ENCODE assay signal across 1 cellular context in the genomic region with DNA sequence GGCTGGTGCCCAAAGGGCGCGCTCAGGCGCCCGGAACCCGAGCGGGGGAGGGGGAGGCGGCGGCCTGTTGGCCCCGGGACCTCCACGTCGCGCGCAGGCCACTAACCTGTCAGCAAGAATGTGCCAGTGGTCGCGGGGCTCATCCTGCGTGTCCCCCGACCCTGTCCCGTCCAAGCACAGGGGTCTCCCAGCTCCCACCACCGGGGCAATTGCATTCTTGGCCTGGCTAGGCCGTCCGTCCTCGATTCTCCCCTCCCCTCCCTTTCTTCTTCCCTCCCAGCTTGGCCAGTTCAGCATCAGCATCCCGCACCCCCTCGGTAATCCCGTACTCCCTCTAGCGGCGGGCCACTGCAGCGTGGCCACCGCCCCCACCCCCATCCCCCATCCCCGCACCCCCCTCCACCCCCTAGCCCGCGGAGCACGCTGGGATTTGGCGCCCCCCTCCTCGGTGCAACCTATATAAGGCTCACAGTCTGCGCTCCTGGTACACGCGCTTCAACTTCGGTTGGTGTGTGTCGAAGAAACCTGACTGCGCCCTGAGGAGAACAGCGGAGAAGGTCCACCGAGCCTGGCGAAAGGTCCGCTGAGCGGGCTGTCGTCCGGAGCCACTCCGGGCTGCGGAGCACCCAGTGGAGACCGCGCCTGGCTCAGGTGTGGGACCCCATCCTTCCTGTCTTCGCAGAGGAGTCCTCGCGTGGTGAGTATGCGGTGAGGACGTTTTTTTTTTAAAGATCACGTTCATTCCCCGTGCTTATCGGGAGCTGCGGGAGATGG.
TF ChIP-seq lines count a peak whose summit lies in the region.

A gene with protein sequence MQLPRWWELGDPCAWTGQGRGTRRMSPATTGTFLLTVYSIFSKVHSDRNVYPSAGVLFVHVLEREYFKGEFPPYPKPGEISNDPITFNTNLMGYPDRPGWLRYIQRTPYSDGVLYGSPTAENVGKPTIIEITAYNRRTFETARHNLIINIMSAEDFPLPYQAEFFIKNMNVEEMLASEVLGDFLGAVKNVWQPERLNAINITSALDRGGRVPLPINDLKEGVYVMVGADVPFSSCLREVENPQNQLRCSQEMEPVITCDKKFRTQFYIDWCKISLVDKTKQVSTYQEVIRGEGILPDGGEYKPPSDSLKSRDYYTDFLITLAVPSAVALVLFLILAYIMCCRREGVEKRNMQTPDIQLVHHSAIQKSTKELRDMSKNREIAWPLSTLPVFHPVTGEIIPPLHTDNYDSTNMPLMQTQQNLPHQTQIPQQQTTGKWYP (minus strand): TSS at position 250 of the 774 bp plus-strand sequence. CDS start 35 bp downstream, at position 215.

TF ChIP-seq in HepG2, 621 proteins besides CTCF, POLR2A, EP300 and RAD21 (continued from another document and continues in another):
- TF ChIP-seq, protein P1, sequence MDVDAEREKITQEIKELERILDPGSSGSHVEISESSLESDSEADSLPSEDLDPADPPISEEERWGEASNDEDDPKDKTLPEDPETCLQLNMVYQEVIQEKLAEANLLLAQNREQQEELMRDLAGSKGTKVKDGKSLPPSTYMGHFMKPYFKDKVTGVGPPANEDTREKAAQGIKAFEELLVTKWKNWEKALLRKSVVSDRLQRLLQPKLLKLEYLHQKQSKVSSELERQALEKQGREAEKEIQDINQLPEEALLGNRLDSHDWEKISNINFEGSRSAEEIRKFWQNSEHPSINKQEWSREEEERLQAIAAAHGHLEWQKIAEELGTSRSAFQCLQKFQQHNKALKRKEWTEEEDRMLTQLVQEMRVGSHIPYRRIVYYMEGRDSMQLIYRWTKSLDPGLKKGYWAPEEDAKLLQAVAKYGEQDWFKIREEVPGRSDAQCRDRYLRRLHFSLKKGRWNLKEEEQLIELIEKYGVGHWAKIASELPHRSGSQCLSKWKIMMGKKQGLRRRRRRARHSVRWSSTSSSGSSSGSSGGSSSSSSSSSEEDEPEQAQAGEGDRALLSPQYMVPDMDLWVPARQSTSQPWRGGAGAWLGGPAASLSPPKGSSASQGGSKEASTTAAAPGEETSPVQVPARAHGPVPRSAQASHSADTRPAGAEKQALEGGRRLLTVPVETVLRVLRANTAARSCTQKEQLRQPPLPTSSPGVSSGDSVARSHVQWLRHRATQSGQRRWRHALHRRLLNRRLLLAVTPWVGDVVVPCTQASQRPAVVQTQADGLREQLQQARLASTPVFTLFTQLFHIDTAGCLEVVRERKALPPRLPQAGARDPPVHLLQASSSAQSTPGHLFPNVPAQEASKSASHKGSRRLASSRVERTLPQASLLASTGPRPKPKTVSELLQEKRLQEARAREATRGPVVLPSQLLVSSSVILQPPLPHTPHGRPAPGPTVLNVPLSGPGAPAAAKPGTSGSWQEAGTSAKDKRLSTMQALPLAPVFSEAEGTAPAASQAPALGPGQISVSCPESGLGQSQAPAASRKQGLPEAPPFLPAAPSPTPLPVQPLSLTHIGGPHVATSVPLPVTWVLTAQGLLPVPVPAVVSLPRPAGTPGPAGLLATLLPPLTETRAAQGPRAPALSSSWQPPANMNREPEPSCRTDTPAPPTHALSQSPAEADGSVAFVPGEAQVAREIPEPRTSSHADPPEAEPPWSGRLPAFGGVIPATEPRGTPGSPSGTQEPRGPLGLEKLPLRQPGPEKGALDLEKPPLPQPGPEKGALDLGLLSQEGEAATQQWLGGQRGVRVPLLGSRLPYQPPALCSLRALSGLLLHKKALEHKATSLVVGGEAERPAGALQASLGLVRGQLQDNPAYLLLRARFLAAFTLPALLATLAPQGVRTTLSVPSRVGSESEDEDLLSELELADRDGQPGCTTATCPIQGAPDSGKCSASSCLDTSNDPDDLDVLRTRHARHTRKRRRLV (CRISPR knock-in tag; IDR thresholded peaks at IDR 0.05), result no peak
- TF ChIP-seq ZNF891 (CRISPR knock-in tag; IDR thresholded peaks at IDR 0.05), result 0 out of 2 replicates have a peak, but pooled peaks have one; percentile 35
- TF ChIP-seq ZNF44 (CRISPR knock-in tag; IDR thresholded peaks at IDR 0.05), result 0 out of 2 replicates have a peak, but pooled peaks have one; percentile 20
- TF ChIP-seq, protein P2, sequence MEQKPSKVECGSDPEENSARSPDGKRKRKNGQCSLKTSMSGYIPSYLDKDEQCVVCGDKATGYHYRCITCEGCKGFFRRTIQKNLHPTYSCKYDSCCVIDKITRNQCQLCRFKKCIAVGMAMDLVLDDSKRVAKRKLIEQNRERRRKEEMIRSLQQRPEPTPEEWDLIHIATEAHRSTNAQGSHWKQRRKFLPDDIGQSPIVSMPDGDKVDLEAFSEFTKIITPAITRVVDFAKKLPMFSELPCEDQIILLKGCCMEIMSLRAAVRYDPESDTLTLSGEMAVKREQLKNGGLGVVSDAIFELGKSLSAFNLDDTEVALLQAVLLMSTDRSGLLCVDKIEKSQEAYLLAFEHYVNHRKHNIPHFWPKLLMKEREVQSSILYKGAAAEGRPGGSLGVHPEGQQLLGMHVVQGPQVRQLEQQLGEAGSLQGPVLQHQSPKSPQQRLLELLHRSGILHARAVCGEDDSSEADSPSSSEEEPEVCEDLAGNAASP (CRISPR knock-in tag; IDR thresholded peaks at IDR 0.05; ENCODE audit: borderline replicate concordance), result no peak
- TF ChIP-seq ONECUT2 (CRISPR knock-in tag; IDR thresholded peaks at IDR 0.05), result no peak
- TF ChIP-seq, protein P3, sequence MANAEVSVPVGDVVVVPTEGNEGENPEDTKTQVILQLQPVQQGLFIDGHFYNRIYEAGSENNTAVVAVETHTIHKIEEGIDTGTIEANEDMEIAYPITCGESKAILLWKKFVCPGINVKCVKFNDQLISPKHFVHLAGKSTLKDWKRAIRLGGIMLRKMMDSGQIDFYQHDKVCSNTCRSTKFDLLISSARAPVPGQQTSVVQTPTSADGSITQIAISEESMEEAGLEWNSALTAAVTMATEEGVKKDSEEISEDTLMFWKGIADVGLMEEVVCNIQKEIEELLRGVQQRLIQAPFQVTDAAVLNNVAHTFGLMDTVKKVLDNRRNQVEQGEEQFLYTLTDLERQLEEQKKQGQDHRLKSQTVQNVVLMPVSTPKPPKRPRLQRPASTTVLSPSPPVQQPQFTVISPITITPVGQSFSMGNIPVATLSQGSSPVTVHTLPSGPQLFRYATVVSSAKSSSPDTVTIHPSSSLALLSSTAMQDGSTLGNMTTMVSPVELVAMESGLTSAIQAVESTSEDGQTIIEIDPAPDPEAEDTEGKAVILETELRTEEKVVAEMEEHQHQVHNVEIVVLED (CRISPR knock-in tag; IDR thresholded peaks at IDR 0.05; ENCODE audit: borderline replicate concordance), result no peak
- TF ChIP-seq MTA3 (CRISPR knock-in tag; IDR thresholded peaks at IDR 0.05), result no peak
- no peak for TF ChIP-seq KLF12 (CRISPR knock-in tag; IDR thresholded peaks at IDR 0.05; ENCODE audit: borderline replicate concordance)
- TF ChIP-seq, protein P4, sequence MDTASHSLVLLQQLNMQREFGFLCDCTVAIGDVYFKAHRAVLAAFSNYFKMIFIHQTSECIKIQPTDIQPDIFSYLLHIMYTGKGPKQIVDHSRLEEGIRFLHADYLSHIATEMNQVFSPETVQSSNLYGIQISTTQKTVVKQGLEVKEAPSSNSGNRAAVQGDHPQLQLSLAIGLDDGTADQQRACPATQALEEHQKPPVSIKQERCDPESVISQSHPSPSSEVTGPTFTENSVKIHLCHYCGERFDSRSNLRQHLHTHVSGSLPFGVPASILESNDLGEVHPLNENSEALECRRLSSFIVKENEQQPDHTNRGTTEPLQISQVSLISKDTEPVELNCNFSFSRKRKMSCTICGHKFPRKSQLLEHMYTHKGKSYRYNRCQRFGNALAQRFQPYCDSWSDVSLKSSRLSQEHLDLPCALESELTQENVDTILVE (CRISPR knock-in tag; IDR thresholded peaks at IDR 0.05), result peak; percentile 46; the same call in 1 of the 2 replicates
- TF ChIP-seq ZNF615 (CRISPR knock-in tag; IDR thresholded peaks at IDR 0.05; ENCODE audit: borderline replicate concordance), result no peak
- TF ChIP-seq ATF4 (CRISPR knock-in tag; IDR thresholded peaks at IDR 0.05), result no peak
- no peak for TF ChIP-seq PRDM4 (CRISPR knock-in tag; IDR thresholded peaks at IDR 0.05; ENCODE audit: borderline replicate concordance)
- TF ChIP-seq, protein P5, sequence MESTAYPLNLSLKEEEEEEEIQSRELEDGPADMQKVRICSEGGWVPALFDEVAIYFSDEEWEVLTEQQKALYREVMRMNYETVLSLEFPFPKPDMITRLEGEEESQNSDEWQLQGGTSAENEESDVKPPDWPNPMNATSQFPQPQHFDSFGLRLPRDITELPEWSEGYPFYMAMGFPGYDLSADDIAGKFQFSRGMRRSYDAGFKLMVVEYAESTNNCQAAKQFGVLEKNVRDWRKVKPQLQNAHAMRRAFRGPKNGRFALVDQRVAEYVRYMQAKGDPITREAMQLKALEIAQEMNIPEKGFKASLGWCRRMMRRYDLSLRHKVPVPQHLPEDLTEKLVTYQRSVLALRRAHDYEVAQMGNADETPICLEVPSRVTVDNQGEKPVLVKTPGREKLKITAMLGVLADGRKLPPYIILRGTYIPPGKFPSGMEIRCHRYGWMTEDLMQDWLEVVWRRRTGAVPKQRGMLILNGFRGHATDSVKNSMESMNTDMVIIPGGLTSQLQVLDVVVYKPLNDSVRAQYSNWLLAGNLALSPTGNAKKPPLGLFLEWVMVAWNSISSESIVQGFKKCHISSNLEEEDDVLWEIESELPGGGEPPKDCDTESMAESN (CRISPR knock-in tag; conservative IDR thresholded peaks at IDR 0.05), result 0 out of 2 replicates have a peak, but pooled peaks have one; percentile 46
- TF ChIP-seq HMGA1 (CRISPR knock-in tag; conservative IDR thresholded peaks at IDR 0.05), result no peak
- TF ChIP-seq SRSF1 (optimal IDR thresholded peaks at IDR 0.05; ENCODE audit: low read depth, low read length), result no peak
- no peak for TF ChIP-seq NAIF1 (CRISPR knock-in tag; IDR thresholded peaks at IDR 0.05; ENCODE audit: borderline replicate concordance)
- no peak for TF ChIP-seq ZNF468 (CRISPR knock-in tag; IDR thresholded peaks at IDR 0.05)
- TF ChIP-seq RFX3 (CRISPR knock-in tag; IDR thresholded peaks at IDR 0.05), result no peak
- TF ChIP-seq ZFP36 (IDR thresholded peaks at IDR 0.05; ENCODE audit: borderline replicate concordance, low read depth, low read length, partially characterized antibody), result no peak
- TF ChIP-seq, protein P6, sequence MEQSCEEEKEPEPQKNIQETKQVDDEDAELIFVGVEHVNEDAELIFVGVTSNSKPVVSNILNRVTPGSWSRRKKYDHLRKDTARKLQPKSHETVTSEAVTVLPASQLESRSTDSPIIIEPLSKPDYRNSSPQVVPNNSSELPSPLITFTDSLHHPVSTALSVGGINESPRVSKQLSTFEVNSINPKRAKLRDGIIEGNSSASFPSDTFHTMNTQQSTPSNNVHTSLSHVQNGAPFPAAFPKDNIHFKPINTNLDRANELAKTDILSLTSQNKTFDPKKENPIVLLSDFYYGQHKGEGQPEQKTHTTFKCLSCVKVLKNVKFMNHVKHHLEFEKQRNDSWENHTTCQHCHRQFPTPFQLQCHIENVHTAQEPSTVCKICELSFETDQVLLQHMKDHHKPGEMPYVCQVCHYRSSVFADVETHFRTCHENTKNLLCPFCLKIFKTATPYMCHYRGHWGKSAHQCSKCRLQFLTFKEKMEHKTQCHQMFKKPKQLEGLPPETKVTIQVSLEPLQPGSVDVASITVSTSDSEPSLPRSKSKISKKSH (CRISPR knock-in tag; IDR thresholded peaks at IDR 0.05; ENCODE audit: borderline replicate concordance), result no peak
- peak; percentile 55; the same call in 1 of the 2 replicates for TF ChIP-seq ZNF558 (CRISPR knock-in tag; IDR thresholded peaks at IDR 0.05; ENCODE audit: borderline replicate concordance)
- no peak for TF ChIP-seq NFRKB (IDR thresholded peaks at IDR 0.05)
- no peak for TF ChIP-seq ZNF816 (CRISPR knock-in tag; IDR thresholded peaks at IDR 0.05; ENCODE audit: borderline replicate concordance)
- TF ChIP-seq, protein P7, sequence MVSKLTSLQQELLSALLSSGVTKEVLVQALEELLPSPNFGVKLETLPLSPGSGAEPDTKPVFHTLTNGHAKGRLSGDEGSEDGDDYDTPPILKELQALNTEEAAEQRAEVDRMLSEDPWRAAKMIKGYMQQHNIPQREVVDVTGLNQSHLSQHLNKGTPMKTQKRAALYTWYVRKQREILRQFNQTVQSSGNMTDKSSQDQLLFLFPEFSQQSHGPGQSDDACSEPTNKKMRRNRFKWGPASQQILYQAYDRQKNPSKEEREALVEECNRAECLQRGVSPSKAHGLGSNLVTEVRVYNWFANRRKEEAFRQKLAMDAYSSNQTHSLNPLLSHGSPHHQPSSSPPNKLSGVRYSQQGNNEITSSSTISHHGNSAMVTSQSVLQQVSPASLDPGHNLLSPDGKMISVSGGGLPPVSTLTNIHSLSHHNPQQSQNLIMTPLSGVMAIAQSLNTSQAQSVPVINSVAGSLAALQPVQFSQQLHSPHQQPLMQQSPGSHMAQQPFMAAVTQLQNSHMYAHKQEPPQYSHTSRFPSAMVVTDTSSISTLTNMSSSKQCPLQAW (CRISPR knock-in tag; IDR thresholded peaks at IDR 0.05), result no peak
- no peak for TF ChIP-seq U2AF1 (optimal IDR thresholded peaks at IDR 0.05; ENCODE audit: low read depth, low read length)
- no peak for TF ChIP-seq ZMYM2 (CRISPR knock-in tag; IDR thresholded peaks at IDR 0.05)
- no peak for TF ChIP-seq FUBP1 (CRISPR knock-in tag; IDR thresholded peaks at IDR 0.05; ENCODE audit: borderline replicate concordance)
